1 cellular context compared by ENCODE assay signal in the genomic region with DNA sequence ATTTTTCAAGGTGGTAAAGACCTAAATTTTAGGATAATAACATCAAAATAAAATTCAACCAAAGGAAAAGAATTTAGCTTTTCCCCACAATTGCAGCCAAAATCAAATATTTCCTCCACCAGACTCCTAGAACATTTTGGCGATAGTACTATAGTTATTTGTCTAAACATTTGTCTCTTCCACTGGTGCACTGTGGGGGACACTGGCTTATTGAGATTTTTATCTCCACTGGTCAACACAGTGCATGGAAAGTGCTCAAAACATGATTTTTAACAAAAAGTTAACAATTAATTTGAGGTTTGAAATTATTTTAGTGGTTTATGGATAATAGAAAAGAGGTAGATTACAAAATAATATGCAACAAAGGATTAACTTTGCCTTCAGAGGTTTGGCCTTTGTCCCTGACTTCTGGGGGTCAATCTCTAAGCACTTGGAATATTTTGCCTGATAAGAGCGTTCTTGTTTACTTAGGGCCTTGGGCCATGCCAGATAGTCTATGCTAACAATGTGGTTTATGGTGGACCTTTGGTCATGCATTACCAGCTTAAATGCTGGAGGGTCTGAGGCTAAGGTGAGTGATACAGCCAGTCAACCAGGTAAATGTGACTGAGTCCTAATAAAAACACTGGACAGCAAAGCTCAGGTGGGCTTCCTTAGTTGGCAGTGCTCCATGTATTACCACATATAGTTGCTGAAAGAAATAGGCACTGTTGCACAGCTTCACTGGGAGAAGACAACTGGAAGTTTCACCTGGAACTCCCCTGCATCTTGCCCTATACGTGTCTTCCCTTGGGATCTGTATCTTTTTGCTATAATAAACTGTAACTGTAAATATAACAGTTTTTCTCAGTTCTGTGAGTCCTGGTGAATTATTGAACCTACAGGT.
TF ChIP-seq lines count a peak whose summit lies in the region.

No MANE protein-coding gene starts in this region.

TF ChIP-seq in K562, 482 proteins besides CTCF, POLR2A, EP300 and RAD21 (continued from another document):
- TF ChIP-seq ELK1 (CRISPR knock-in tag; IDR thresholded peaks at IDR 0.05) (no peak), FOXA3 (CRISPR knock-in tag; conservative IDR thresholded peaks at IDR 0.05 in 1 of 2, IDR thresholded peaks at IDR 0.05 in 1 of 2) (peak; percentile 62 to 83; a peak in 2 of 4 replicates), ZNF766 (CRISPR knock-in tag; conservative IDR thresholded peaks at IDR 0.05) (no peak), ZBED1 (IDR thresholded peaks at IDR 0.05) (no peak), CREB3 (tag; conservative IDR thresholded peaks at IDR 0.05; ENCODE audit: low read depth) (no peak), RBFOX2 (IDR thresholded peaks at IDR 0.05; ENCODE audit: low read depth, low read length) (no peak), MTA1 (IDR thresholded peaks at IDR 0.05; ENCODE audit: borderline replicate concordance) (no peak)
